ENCODE assay signal across 1 cellular context in the genomic region with DNA sequence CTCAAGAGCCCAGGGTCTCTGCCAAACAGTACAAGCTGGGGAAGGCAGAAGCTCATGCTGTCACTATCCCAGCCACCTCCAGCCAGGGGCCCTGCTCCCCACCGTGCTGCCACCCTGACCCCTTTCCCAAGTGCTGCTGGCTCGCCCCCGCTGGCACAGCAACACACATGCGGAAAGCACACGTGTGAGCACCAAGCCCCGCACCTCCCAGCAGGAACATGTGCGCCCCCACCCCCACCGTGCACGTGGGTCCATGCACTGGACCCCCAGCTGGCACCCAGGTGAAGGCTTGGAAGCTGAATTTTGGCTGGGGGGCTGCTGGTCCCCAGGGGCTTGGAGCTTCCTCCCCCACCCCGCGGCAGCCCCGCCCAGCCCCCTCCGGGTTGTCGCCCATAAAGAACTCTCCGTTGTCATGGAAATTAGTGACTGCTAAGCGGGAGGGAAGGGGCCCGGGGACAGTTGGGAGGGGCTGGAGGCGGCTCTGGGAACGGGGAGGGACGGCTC.
A peak's percentile ranks its signal among the peaks of the same experiment; 100 is the strongest.
TF ChIP-seq lines count a peak whose summit lies in the region.

No MANE protein-coding gene starts in this region.

TF ChIP-seq in WTC11, 78 proteins besides CTCF, POLR2A, EP300 and RAD21 (continued from another document):
- TF ChIP-seq, protein P1, sequence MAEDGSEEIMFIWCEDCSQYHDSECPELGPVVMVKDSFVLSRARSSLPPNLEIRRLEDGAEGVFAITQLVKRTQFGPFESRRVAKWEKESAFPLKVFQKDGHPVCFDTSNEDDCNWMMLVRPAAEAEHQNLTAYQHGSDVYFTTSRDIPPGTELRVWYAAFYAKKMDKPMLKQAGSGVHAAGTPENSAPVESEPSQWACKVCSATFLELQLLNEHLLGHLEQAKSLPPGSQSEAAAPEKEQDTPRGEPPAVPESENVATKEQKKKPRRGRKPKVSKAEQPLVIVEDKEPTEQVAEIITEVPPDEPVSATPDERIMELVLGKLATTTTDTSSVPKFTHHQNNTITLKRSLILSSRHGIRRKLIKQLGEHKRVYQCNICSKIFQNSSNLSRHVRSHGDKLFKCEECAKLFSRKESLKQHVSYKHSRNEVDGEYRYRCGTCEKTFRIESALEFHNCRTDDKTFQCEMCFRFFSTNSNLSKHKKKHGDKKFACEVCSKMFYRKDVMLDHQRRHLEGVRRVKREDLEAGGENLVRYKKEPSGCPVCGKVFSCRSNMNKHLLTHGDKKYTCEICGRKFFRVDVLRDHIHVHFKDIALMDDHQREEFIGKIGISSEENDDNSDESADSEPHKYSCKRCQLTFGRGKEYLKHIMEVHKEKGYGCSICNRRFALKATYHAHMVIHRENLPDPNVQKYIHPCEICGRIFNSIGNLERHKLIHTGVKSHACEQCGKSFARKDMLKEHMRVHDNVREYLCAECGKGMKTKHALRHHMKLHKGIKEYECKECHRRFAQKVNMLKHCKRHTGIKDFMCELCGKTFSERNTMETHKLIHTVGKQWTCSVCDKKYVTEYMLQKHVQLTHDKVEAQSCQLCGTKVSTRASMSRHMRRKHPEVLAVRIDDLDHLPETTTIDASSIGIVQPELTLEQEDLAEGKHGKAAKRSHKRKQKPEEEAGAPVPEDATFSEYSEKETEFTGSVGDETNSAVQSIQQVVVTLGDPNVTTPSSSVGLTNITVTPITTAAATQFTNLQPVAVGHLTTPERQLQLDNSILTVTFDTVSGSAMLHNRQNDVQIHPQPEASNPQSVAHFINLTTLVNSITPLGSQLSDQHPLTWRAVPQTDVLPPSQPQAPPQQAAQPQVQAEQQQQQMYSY (CRISPR knock-in tag; IDR thresholded peaks at IDR 0.05) = no peak
- TF ChIP-seq, protein P2, sequence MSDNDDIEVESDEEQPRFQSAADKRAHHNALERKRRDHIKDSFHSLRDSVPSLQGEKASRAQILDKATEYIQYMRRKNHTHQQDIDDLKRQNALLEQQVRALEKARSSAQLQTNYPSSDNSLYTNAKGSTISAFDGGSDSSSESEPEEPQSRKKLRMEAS (CRISPR knock-in tag; IDR thresholded peaks at IDR 0.05) = peak; percentile 36; the same call in 1 of the 2 replicates
- TF ChIP-seq SP1 (CRISPR knock-in tag; conservative IDR thresholded peaks at IDR 0.05) = 0 out of 2 replicates have a peak, but pooled peaks have one; percentile 25
